ENCODE assay signal across 2 cellular contexts in the genomic region with DNA sequence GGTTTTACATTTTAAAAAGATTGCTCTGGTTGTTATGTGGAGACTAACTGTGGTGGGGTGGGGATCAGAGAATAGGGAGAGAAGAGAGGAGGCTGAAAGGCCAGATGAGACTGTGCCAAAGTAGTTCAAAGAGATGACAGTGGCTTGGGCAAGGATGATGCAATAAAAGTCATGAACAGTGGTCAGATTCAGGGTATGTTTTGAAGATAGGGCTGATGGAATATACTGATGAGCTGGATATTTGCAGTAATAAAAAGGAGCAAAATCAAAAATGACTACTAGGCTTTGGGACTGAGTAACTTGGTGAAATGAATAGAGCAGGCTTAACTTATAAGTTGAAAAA.
TF ChIP-seq lines count a peak whose summit lies in the region.

No MANE protein-coding gene starts in this region.

TF ChIP-seq in A549, 52 proteins besides CTCF, POLR2A, EP300 and RAD21:
- TF ChIP-seq HOXB13 (CRISPR knock-in tag; IDR thresholded peaks at IDR 0.05; ENCODE audit: low read depth) (no peak), RNF2 (IDR thresholded peaks at IDR 0.05; ENCODE audit: borderline replicate concordance, low read depth) (no peak), CEBPB (IDR thresholded peaks at IDR 0.05) (peak; percentile 60 to 78; a peak in 3 of 4 replicates)
TF ChIP-seq in A549: peak in this region for 1.

TF ChIP-seq in IMR-90, 13 proteins besides CTCF, POLR2A, EP300 and RAD21:
- TF ChIP-seq RCOR1 (IDR thresholded peaks at IDR 0.05; ENCODE audit: insufficient replicate concordance, low read length), result no peak
- peak; percentile 93 for TF ChIP-seq CEBPB (IDR thresholded peaks at IDR 0.05; ENCODE audit: low read depth, low read length)
